ENCODE assay signal across 30 cellular contexts in the genomic region with DNA sequence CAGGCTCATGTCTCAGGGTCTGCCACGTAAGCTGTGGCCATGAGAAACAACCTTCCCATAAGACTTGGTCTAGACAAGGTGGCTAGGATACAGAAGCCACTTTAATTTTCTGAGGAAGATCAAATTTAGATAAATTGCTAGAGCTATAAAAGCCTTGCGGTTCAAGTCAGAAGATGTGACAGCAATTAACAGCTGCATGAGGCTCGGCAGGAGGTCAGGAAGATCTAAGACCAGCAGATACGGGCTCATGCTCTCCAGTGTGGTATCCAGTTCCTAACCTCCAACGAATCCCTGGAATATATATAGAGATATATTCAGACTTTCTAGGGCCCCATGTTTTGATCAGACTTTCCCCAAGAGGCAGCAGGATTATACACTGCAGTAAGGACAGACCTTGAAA.
"Had no signal": no experiment of that assay in that cellular context is flagged by ENCODE, and none has a peak within 500 bp of the region (broad histone marks: within the 10 kb centered on the region; RNA-seq: fewer than 3 reads in every experiment).

No MANE protein-coding gene starts in this region.

- H3K27me3 ChIP-seq: ascending aorta, breast epithelium, cardiac muscle cell, dorsolateral prefrontal cortex had no signal

- H3K4me3 ChIP-seq: ascending aorta, breast epithelium, cardiac muscle cell, coronary artery, dorsolateral prefrontal cortex had no signal

- H3K36me3 Mint-ChIP-seq: activated CD4-positive, alpha-beta memory T cell treated with anti-CD3 and anti-CD28 coated beads for 36 hours; activated CD8-positive, alpha-beta memory T cell treated with anti-CD3 and anti-CD28 coated beads, Interleukin-2, amount 10 ng/mL, durations not matched to agents 7 days and 5 days; activated naive CD4-positive, alpha-beta T cell treated with anti-CD3 and anti-CD28 coated beads, Interleukin-2, amount 10 ng/mL, durations not matched to agents 7 days and 5 days; activated naive CD4-positive, alpha-beta T cell treated with anti-CD3 and anti-CD28 coated beads, Interleukin-2, amount 50 U/mL, for 72 hours; activated naive CD8-positive, alpha-beta T cell treated with anti-CD3 and anti-CD28 coated beads, Interleukin-2, amount 10 ng/mL, durations not matched to agents 7 days and 5 days; brain had no signal

- ATAC-seq: activated CD4-positive, alpha-beta T cell treated with anti-CD3 and anti-CD28 coated beads for 36 hours; activated CD8-positive, alpha-beta memory T cell treated with anti-CD3 and anti-CD28 coated beads, Interleukin-2, amount 10 ng/mL, durations not matched to agents 7 days and 5 days; activated CD8-positive, alpha-beta T cell treated with anti-CD3 and anti-CD28 coated beads, Interleukin-2, amount 10 ng/mL, durations not matched to agents 7 days and 5 days; activated naive CD4-positive, alpha-beta T cell treated with anti-CD3 and anti-CD28 coated beads, Interleukin-2, amount 50 U/mL, for 72 hours; esophagus mucosa had no signal

- H3K27me3 Mint-ChIP-seq: activated CD4-positive, alpha-beta memory T cell treated with anti-CD3 and anti-CD28 coated beads for 36 hours; activated CD4-positive, alpha-beta T cell treated with anti-CD3 and anti-CD28 coated beads for 36 hours; activated CD4-positive, alpha-beta T cell treated with anti-CD3 and anti-CD28 coated beads, Interleukin-2, amount 10 ng/mL, durations not matched to agents 24 days and 14 days; activated CD8-positive, alpha-beta memory T cell treated with anti-CD3 and anti-CD28 coated beads, Interleukin-2, amount 10 ng/mL, durations not matched to agents 7 days and 5 days; activated naive CD4-positive, alpha-beta T cell treated with anti-CD3 and anti-CD28 coated beads, Interleukin-2, amount 10 ng/mL, durations not matched to agents 7 days and 5 days; activated naive CD8-positive, alpha-beta T cell treated with anti-CD3 and anti-CD28 coated beads, Interleukin-2, amount 10 ng/mL, durations not matched to agents 7 days and 5 days; brain; central memory CD8-positive, alpha-beta T cell had no signal

- H3K9me3 Mint-ChIP-seq: activated CD4-positive, alpha-beta memory T cell treated with anti-CD3 and anti-CD28 coated beads for 36 hours; activated CD4-positive, alpha-beta T cell treated with anti-CD3 and anti-CD28 coated beads, Interleukin-2, amount 10 ng/mL, durations not matched to agents 24 days and 14 days; activated T-helper 1 cell treated with anti-CD3 and anti-CD28 coated beads, Interleukin-12 subunit alpha, Interleukin-12 subunit beta, Interleukin-2, Interleukin-4 antibody, amounts not matched to agents 30 ng/mL and 10 ng/mL and 1 ng/mL, durations not matched to agents 14 hours and 24 hours and 36 hours; activated T-helper 2 cell treated with anti-CD3 and anti-CD28 coated beads, Interferon-gamma antibody, Interleukin-2, Interleukin-4, amounts not matched to agents 10 μg/mL and 5 μg/mL and 100 μg/mL, durations not matched to agents 14 hours and 24 hours and 36 hours; central memory CD8-positive, alpha-beta T cell had no signal

- H3K4me3 Mint-ChIP-seq: activated CD4-positive, alpha-beta memory T cell treated with anti-CD3 and anti-CD28 coated beads for 36 hours; activated CD4-positive, alpha-beta T cell treated with anti-CD3 and anti-CD28 coated beads for 36 hours; activated CD4-positive, alpha-beta T cell treated with anti-CD3 and anti-CD28 coated beads, Interleukin-2, amount 10 ng/mL, durations not matched to agents 24 days and 14 days; activated CD8-positive, alpha-beta memory T cell treated with anti-CD3 and anti-CD28 coated beads, Interleukin-2, amount 10 ng/mL, durations not matched to agents 7 days and 5 days; activated CD8-positive, alpha-beta T cell treated with anti-CD3 and anti-CD28 coated beads, Interleukin-2, amount 10 ng/mL, durations not matched to agents 7 days and 5 days; activated naive CD4-positive, alpha-beta T cell treated with anti-CD3 and anti-CD28 coated beads, Interleukin-2, amount 10 ng/mL, durations not matched to agents 7 days and 5 days; activated naive CD8-positive, alpha-beta T cell treated with anti-CD3 and anti-CD28 coated beads, Interleukin-2, amount 10 ng/mL, durations not matched to agents 7 days and 5 days; activated T-helper 1 cell treated with anti-CD3 and anti-CD28 coated beads, Interleukin-12 subunit alpha, Interleukin-12 subunit beta, Interleukin-2, Interleukin-4 antibody, amounts not matched to agents 30 ng/mL and 10 ng/mL and 1 ng/mL, durations not matched to agents 14 hours and 24 hours and 36 hours; brain; central memory CD8-positive, alpha-beta T cell; dendritic cell treated with granulocyte-macrophage colony-stimulating factor and Interleukin-4, amounts not matched to agents 40 ng/mL and 50 ng/mL, for 4 days; endodermal cell had no signal

- DNase-seq: activated CD4-positive, alpha-beta memory T cell treated with anti-CD3 and anti-CD28 coated beads for 36 hours; activated CD4-positive, alpha-beta T cell treated with anti-CD3 and anti-CD28 coated beads for 36 hours; activated CD4-positive, alpha-beta T cell treated with anti-CD3 and anti-CD28 coated beads, Interleukin-2, amount 10 ng/mL, durations not matched to agents 24 days and 14 days; activated CD4-positive, CD25-positive, alpha-beta regulatory T cell; activated CD4-positive, CD25-positive, alpha-beta regulatory T cell treated with anti-CD3 and anti-CD28 coated beads, Interleukin-2, amount 50 U/mL, for 72 hours; activated CD8-positive, alpha-beta memory T cell treated with anti-CD3 and anti-CD28 coated beads, Interleukin-2, amount 10 ng/mL, durations not matched to agents 7 days and 5 days; activated CD8-positive, alpha-beta memory T cell treated with anti-CD3 and anti-CD28 coated beads, Interleukin-2, amount 50 U/mL, for 4 hours; activated CD8-positive, alpha-beta T cell treated with anti-CD3 and anti-CD28 coated beads, Interleukin-2, amount 10 ng/mL, durations not matched to agents 7 days and 5 days; activated effector memory CD4-positive, alpha-beta T cell treated with anti-CD3 and anti-CD28 coated beads, Interleukin-2, amount 50 U/mL, for 16 hours; activated naive CD4-positive, alpha-beta T cell treated with anti-CD3 and anti-CD28 coated beads, Interleukin-2, amount 10 ng/mL, durations not matched to agents 7 days and 5 days; activated naive CD8-positive, alpha-beta T cell treated with anti-CD3 and anti-CD28 coated beads, Interleukin-2, amount 10 ng/mL, durations not matched to agents 7 days and 5 days; activated T-cell treated with anti-CD3 and anti-CD28 coated beads, Interleukin-2, amount 50 U/mL, for 1 hour; activated T-cell treated with anti-CD3 and anti-CD28 coated beads, Interleukin-2, amount 50 U/mL, for 48 hours; dorsolateral prefrontal cortex; effector memory CD4-positive, alpha-beta T cell; endodermal cell; foreskin fibroblast; head of caudate nucleus; T-helper 2 cell had no signal

- H3K4me1 Mint-ChIP-seq: activated CD4-positive, alpha-beta T cell treated with anti-CD3 and anti-CD28 coated beads for 36 hours; activated CD4-positive, alpha-beta T cell treated with anti-CD3 and anti-CD28 coated beads, Interleukin-2, amount 10 ng/mL, durations not matched to agents 24 days and 14 days; activated CD8-positive, alpha-beta memory T cell treated with anti-CD3 and anti-CD28 coated beads, Interleukin-2, amount 10 ng/mL, durations not matched to agents 7 days and 5 days; activated naive CD4-positive, alpha-beta T cell treated with anti-CD3 and anti-CD28 coated beads, Interleukin-2, amount 10 ng/mL, durations not matched to agents 7 days and 5 days; activated naive CD8-positive, alpha-beta T cell treated with anti-CD3 and anti-CD28 coated beads, Interleukin-2, amount 10 ng/mL, durations not matched to agents 7 days and 5 days; central memory CD8-positive, alpha-beta T cell had no signal

- H3K4me1 ChIP-seq: ascending aorta, breast epithelium had no signal

- H3K36me3 ChIP-seq: ascending aorta, breast epithelium, cardiac muscle cell had no signal

- H3K9me3 ChIP-seq: ascending aorta had no signal

- H3K27ac Mint-ChIP-seq: activated CD4-positive, alpha-beta memory T cell treated with anti-CD3 and anti-CD28 coated beads for 36 hours; activated CD4-positive, alpha-beta T cell treated with anti-CD3 and anti-CD28 coated beads for 36 hours; activated CD4-positive, alpha-beta T cell treated with anti-CD3 and anti-CD28 coated beads, Interleukin-2, amount 10 ng/mL, durations not matched to agents 24 days and 14 days; activated CD8-positive, alpha-beta memory T cell treated with anti-CD3 and anti-CD28 coated beads, Interleukin-2, amount 10 ng/mL, durations not matched to agents 7 days and 5 days; activated CD8-positive, alpha-beta T cell treated with anti-CD3 and anti-CD28 coated beads, Interleukin-2, amount 10 ng/mL, durations not matched to agents 7 days and 5 days; activated naive CD4-positive, alpha-beta T cell treated with anti-CD3 and anti-CD28 coated beads, Interleukin-2, amount 10 ng/mL, durations not matched to agents 7 days and 5 days; activated naive CD4-positive, alpha-beta T cell treated with anti-CD3 and anti-CD28 coated beads, Interleukin-2, amount 50 U/mL, for 72 hours; activated naive CD8-positive, alpha-beta T cell treated with anti-CD3 and anti-CD28 coated beads, Interleukin-2, amount 10 ng/mL, durations not matched to agents 7 days and 5 days; activated T-helper 1 cell treated with anti-CD3 and anti-CD28 coated beads, Interleukin-12 subunit alpha, Interleukin-12 subunit beta, Interleukin-2, Interleukin-4 antibody, amounts not matched to agents 30 ng/mL and 10 ng/mL and 1 ng/mL, durations not matched to agents 14 hours and 24 hours and 36 hours; activated T-helper 2 cell treated with anti-CD3 and anti-CD28 coated beads, Interferon-gamma antibody, Interleukin-2, Interleukin-4, amounts not matched to agents 10 μg/mL and 5 μg/mL and 100 μg/mL, durations not matched to agents 14 hours and 24 hours and 36 hours; brain; dendritic cell treated with granulocyte-macrophage colony-stimulating factor and Interleukin-4, amounts not matched to agents 40 ng/mL and 50 ng/mL, for 4 days; endodermal cell had no signal

- H3K27ac ChIP-seq: ascending aorta, breast epithelium, cardiac muscle cell, coronary artery, dorsolateral prefrontal cortex had no signal
